Comparison of ENCODE assay signal across 9 cellular contexts in genomic region chr20:62358171-62358719, GRCh38. TPM values are rescaled to one million over a fixed set of nuclear protein-coding genes. Genes with fewer than 3 reads are reported as not detected.
A peak's percentile ranks its signal among the peaks of the same experiment; 100 is the strongest.
DNase-seq lines count a peak whose midpoint lies in the region; ATAC-seq and TF ChIP-seq lines count a peak whose summit lies in the region.
"Had no signal": no experiment of that assay in that cellular context is flagged by ENCODE, and none has a peak within 500 bp of the region (broad histone marks: within the 10 kb centered on the region; RNA-seq: fewer than 3 reads in every experiment).

No MANE protein-coding gene starts in this region.

- H3K79me2 ChIP-seq in parathyroid adenoma: peaks cover 2% of the 10 kb centered on the region

- no peaks in the 10 kb centered on the region for H3K36me3 Mint-ChIP-seq in stimulated activated memory B cell treated with anti-CD40 and anti-IgM and Interleukin-4, amounts not matched to agents 10 μg/mL and 1 μg/mL and 100 μg/mL, for 72 hours
- H3K36me3 Mint-ChIP-seq: IgD-negative memory B cell had no signal

- H2AFZ ChIP-seq in parathyroid adenoma: no peak overlapping the region

- no peaks in the 10 kb centered on the region for H3K27me3 Mint-ChIP-seq in stimulated activated memory B cell treated with anti-CD40 and anti-IgM and Interleukin-4, amounts not matched to agents 10 μg/mL and 1 μg/mL and 100 μg/mL, for 72 hours
- H3K27me3 Mint-ChIP-seq: IgD-negative memory B cell had no signal

- no peak for ATAC-seq in stimulated activated memory B cell treated with anti-CD40 and anti-IgM and Interleukin-4, amounts not matched to agents 10 μg/mL and 1 μg/mL and 100 μg/mL, for 72 hours
- no peak for ATAC-seq in GM19467 (IDR thresholded peaks at IDR 0.05; ENCODE audit: unreplicated experiment)

- no peak for TF ChIP-seq CTCF in C4-2B (conservative IDR thresholded peaks at IDR 0.05)
- no peak for TF ChIP-seq CTCF in Peyer's patch (IDR thresholded peaks at IDR 0.05)
- no peak for TF ChIP-seq CTCF in parathyroid adenoma (IDR thresholded peaks at IDR 0.05)

- peak overlapping the region; percentile 98 for H3K27ac ChIP-seq in C4-2B
- H3K27ac ChIP-seq in Peyer's patch: peak overlapping the region; percentile 40 to 89 (median 70)
- peak overlapping the region; percentile 67 for H3K27ac ChIP-seq in parathyroid adenoma

- DNase-seq in Peyer's patch: no peak
- DNase-seq in fibroblast of gingiva (ENCODE audit: low read depth): peak; percentile 52
- DNase-seq in activated effector memory CD4-positive, alpha-beta T cell treated with Interleukin-2 at 50 U/mL for 16 hours: no peak
- DNase-seq in GOT3 (lab: John Stamatoyannopoulos, UW): no peak

- H3K9me3 ChIP-seq in Peyer's patch: no peaks in the 10 kb centered on the region
- no peaks in the 10 kb centered on the region for H3K9me3 ChIP-seq in parathyroid adenoma (ENCODE audit: control insufficient read depth, low read length)

- no peak overlapping the region for H3K4me3 ChIP-seq in Peyer's patch
- H3K4me3 ChIP-seq in parathyroid adenoma (ENCODE audit: low read depth, low read length): no peak overlapping the region

- H3K9ac ChIP-seq in parathyroid adenoma: no peak overlapping the region

- TF ChIP-seq POLR2A in Peyer's patch (IDR thresholded peaks at IDR 0.05): no peak

- H3K9me3 Mint-ChIP-seq in stimulated activated memory B cell treated with anti-CD40 and anti-IgM and Interleukin-4, amounts not matched to agents 10 μg/mL and 1 μg/mL and 100 μg/mL, for 72 hours: no peaks in the 10 kb centered on the region
- H3K9me3 Mint-ChIP-seq: IgD-negative memory B cell had no signal

- H3K4me1 ChIP-seq in Peyer's patch (peaks cover 0 to 73% (median 0%) of the 10 kb centered on the region in 4 donors), parathyroid adenoma (peaks cover 20% of the 10 kb centered on the region)

- H3K4me2 ChIP-seq in parathyroid adenoma (ENCODE audit: low read length): peak overlapping the region; percentile 21

- peaks cover 6% of the 10 kb centered on the region for H3K4me1 Mint-ChIP-seq in stimulated activated memory B cell treated with anti-CD40 and anti-IgM and Interleukin-4, amounts not matched to agents 10 μg/mL and 1 μg/mL and 100 μg/mL, for 72 hours
- H3K4me1 Mint-ChIP-seq: IgD-negative memory B cell had no signal

- H3K27ac Mint-ChIP-seq in stimulated activated memory B cell treated with anti-CD40 and anti-IgM and Interleukin-4, amounts not matched to agents 10 μg/mL and 1 μg/mL and 100 μg/mL, for 72 hours: no peak overlapping the region
- H3K27ac Mint-ChIP-seq: IgD-negative memory B cell had no signal

- no peaks in the 10 kb centered on the region for H3K27me3 ChIP-seq in Peyer's patch
- no peaks in the 10 kb centered on the region for H3K27me3 ChIP-seq in parathyroid adenoma (ENCODE audit: control insufficient read depth, insufficient read depth, low read length)

- H3K36me3 ChIP-seq in Peyer's patch (no peaks in the 10 kb centered on the region), parathyroid adenoma (ENCODE audit: control insufficient read depth, insufficient read depth, low read length) (no peaks in the 10 kb centered on the region)

- H3K4me3 Mint-ChIP-seq in stimulated activated memory B cell treated with anti-CD40 and anti-IgM and Interleukin-4, amounts not matched to agents 10 μg/mL and 1 μg/mL and 100 μg/mL, for 72 hours: no peak overlapping the region

RNA-seq across cellular contexts. Expression of gene LAMA5, which starts 8.9 kb away (rescaled TPM):
- total RNA-seq in Peyer's patch: 100 to 1,000 TPM in 2 of 4 donors, 10 to 100 TPM in 2; 31.2 to 328 (median 87.3) TPM

RNA-seq across cellular contexts. Expression of gene RPS21, which starts 28.7 kb away (rescaled TPM):
- 100 to 1,000 TPM; 507 to 769 (median 622) TPM for total RNA-seq in Peyer's patch

RNA-seq across cellular contexts. Expression of gene CABLES2, which starts 48.8 kb away (rescaled TPM):
- 10 to 100 TPM in 2 of 4 donors, 1 to 10 TPM in 2; 7.2 to 33.8 (median 11.1) TPM for total RNA-seq in Peyer's patch

RNA-seq across cellular contexts. Expression of gene ADRM1, which starts 55.4 kb away (rescaled TPM):
- 100 to 1,000 TPM in 2 of 4 donors, 10 to 100 TPM in 2; 90.8 to 136 (median 99.7) TPM for total RNA-seq in Peyer's patch
